In the genomic region with DNA sequence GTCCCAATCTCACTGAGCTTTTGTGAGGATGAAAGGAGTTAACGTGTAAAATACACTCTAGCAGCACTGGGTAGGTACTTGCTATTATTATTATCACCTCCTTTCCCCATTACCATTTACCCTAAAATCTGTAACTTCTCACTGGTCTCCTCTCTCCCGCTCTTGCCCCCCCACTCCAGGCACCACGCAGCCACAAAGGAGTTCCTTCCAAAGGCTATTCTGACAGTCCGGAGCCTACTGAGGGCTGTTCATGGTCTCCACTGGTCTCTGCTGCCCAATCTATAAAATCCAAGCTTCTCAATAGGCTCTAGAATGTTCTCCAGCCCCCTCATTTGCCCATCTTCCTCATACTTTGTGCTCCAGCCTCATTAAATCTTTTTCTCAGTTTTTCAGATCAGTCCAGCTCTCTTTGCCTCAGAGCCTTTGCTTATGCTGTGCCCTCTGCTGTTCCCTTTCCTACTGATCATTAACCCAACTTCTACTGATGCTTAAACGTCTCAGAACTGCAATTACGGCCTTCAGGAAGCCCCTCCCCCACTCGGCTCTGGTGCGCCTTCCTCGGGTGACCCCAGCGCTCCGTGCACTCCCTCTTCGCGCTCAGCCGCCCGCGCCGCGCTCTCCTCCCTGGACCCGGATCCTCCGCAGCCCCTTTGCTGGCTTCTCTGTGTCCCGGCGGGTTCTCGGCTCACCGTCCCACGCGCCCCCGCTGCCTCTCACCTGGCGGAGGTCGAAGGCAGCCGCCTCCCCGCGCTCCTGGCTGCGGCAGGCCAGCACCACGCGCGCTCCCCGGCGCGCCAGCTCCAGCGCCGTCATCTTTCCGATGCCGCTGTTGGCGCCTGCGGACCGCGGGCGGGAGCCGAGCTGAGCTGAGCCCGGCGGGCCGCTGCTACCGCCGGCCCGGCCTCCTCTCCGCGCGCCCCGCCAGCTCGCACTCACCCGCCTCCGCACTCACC, we compare ENCODE assay signal across 8 cellular contexts. TPM values are rescaled to one million over a fixed set of nuclear protein-coding genes. Genes with fewer than 3 reads are reported as not detected.
A peak's percentile ranks its signal among the peaks of the same experiment; 100 is the strongest.
DNase-seq lines count a peak whose midpoint lies in the region; ATAC-seq and TF ChIP-seq lines count a peak whose summit lies in the region.

No MANE protein-coding gene starts in this region.

- H3K4me3 ChIP-seq in esophagus (ENCODE audit: low read depth in 1 of 2, low read length in 2 of 2) (peak overlapping the region; percentile 80 to 83), tibial artery (peak overlapping the region; percentile 62 to 67)

- POLR2A ChIA-PET in activated CD8-positive, alpha-beta T cell treated with anti-CD3 and anti-CD28 coated beads for 36 hours (lab: Charles Lee): interaction anchor here (0.6 to 2.6 kb wide), 18 partner anchors 9 to 247 kb away, joined by 3 to 13 read pairs (median 4); a partner anchor contains a TSS

- H3K36me3 ChIP-seq in esophagus (ENCODE audit: control insufficient read depth in 2 of 2, insufficient read depth in 2 of 2, low read length in 1 of 2) (peaks cover 0 to 10% of the 10 kb centered on the region in 2 donors), tibial artery (peaks cover 4 to 19% (median 16%) of the 10 kb centered on the region in 3 donors)

- H3K27ac ChIP-seq in esophagus (ENCODE audit: low read depth in 2 of 2, low read length in 1 of 2) (peak overlapping the region; percentile 88 to 89), tibial artery (peak overlapping the region; percentile 77 to 81)

- peak; percentile 39 for ATAC-seq in HG03135 (IDR thresholded peaks at IDR 0.05; ENCODE audit: unreplicated experiment)
- ATAC-seq in activated CD8-positive, alpha-beta T cell treated with anti-CD3 and anti-CD28 coated beads for 36 hours: peak; percentile 18

- peak overlapping the region; percentile 88 for H3K4me3 Mint-ChIP-seq in activated CD8-positive, alpha-beta T cell treated with anti-CD3 and anti-CD28 coated beads for 36 hours
- peak overlapping the region; percentile 86 to 88 (median 87) for H3K4me3 Mint-ChIP-seq in nephron

- TF ChIP-seq CTCF in activated CD8-positive, alpha-beta T cell treated with anti-CD3 and anti-CD28 coated beads for 36 hours (IDR thresholded peaks at IDR 0.05): no peak
- no peak for TF ChIP-seq CTCF in nephron (IDR thresholded peaks at IDR 0.05; ENCODE audit: unreplicated experiment in 3 of 3)
- TF ChIP-seq CTCF in tibial artery (IDR thresholded peaks at IDR 0.05): no peak

- H3K36me3 Mint-ChIP-seq in activated CD8-positive, alpha-beta T cell treated with anti-CD3 and anti-CD28 coated beads for 36 hours (ENCODE audit: low read depth): peaks cover 41% of the 10 kb centered on the region
- H3K36me3 Mint-ChIP-seq in nephron (ENCODE audit: low read depth): peaks cover 26% of the 10 kb centered on the region

- H3K4me1 Mint-ChIP-seq in activated CD8-positive, alpha-beta T cell treated with anti-CD3 and anti-CD28 coated beads for 36 hours (ENCODE audit: low read depth): peaks cover 36% of the 10 kb centered on the region
- peaks cover 16% of the 10 kb centered on the region for H3K4me1 Mint-ChIP-seq in nephron

- H3K27me3 ChIP-seq in esophagus (ENCODE audit: control insufficient read depth in 1 of 2, insufficient read depth in 2 of 2, low read length in 2 of 2) (no peaks in the 10 kb centered on the region), tibial artery (no peaks in the 10 kb centered on the region)

- DNase-seq in activated gamma-delta T cell treated with Interleukin-2 at 50 U/mL for 16 hours (peak; percentile 42), activated gamma-delta T cell (lab: John Stamatoyannopoulos, UW) (no peak), NCI-H748 (lab: John Stamatoyannopoulos, UW; ENCODE audit: unreplicated experiment) (peak; percentile 88), tibial artery (no peak)
- peak; percentile 70 for DNase-seq in activated CD8-positive, alpha-beta T cell treated with anti-CD3 and anti-CD28 coated beads for 36 hours

- H3K4me1 ChIP-seq in esophagus (ENCODE audit: control insufficient read depth in 2 of 2, insufficient read depth in 2 of 2, low read length in 1 of 2): peaks cover 5 to 8% of the 10 kb centered on the region in 2 donors
- peaks cover 0 to 41% (median 17%) of the 10 kb centered on the region in 4 donors for H3K4me1 ChIP-seq in tibial artery

- no peaks in the 10 kb centered on the region for H3K27me3 Mint-ChIP-seq in activated CD8-positive, alpha-beta T cell treated with anti-CD3 and anti-CD28 coated beads for 36 hours
- peaks cover 5% of the 10 kb centered on the region for H3K27me3 Mint-ChIP-seq in nephron (ENCODE audit: low read depth)

- CTCF ChIA-PET in activated CD8-positive, alpha-beta T cell treated with anti-CD3 and anti-CD28 coated beads for 36 hours (lab: Charles Lee): interaction anchor here (0.7 to 9.3 kb wide), 25 partner anchors 9 to 255 kb away, joined by 3 to 61 read pairs (median 5); a partner anchor contains a TSS

- H3K9me3 Mint-ChIP-seq in activated CD8-positive, alpha-beta T cell treated with anti-CD3 and anti-CD28 coated beads for 36 hours: no peaks in the 10 kb centered on the region
- H3K9me3 Mint-ChIP-seq in nephron: no peaks in the 10 kb centered on the region

- H3K9me3 ChIP-seq in esophagus (ENCODE audit: control insufficient read depth in 2 of 2, insufficient read depth in 1 of 2, low read depth in 1 of 2, low read length in 1 of 2) (no peaks in the 10 kb centered on the region), tibial artery (no peaks in the 10 kb centered on the region)

- H3K27ac Mint-ChIP-seq in activated CD8-positive, alpha-beta T cell treated with anti-CD3 and anti-CD28 coated beads for 36 hours: peak overlapping the region; percentile 86
- H3K27ac Mint-ChIP-seq in nephron: peak overlapping the region in 2 of 3 experiments; percentile 87 to 94

- WGBS in esophagus, 2 donors: 3 to 6% methylated on average over 50 to 62 of the region's 62 CpGs

- intact Hi-C loops in activated CD8-positive, alpha-beta T cell treated with anti-CD3 and anti-CD28 coated beads for 36 hours (cut with micrococcal nuclease): loop anchor here (5.0 kb wide), 3 partner anchors 45 to 175 kb away; a partner anchor contains a TSS
- intact Hi-C loops in tibial artery (cut with DNase I; ENCODE audit: low total_unique reads): loop anchor here (10.0 kb wide), 1 partner anchor 57 kb away; a partner anchor contains a TSS

RNA-seq across cellular contexts. Expression of a gene that starts 0.7 kb away (rescaled TPM):
- 10 to 100 TPM; 37.3 to 38.2 TPM for total RNA-seq in activated CD8-positive, alpha-beta T cell treated with anti-CD3 and anti-CD28 coated beads for 36 hours
- polyA plus RNA-seq in esophagus: 10 to 100 TPM in 1 of 2 donors, 1 to 10 TPM in 1; 9.4 to 15.6 TPM

RNA-seq across cellular contexts. Expression of a gene that starts 4.6 kb away (rescaled TPM):
- 10 to 100 TPM; 59.7 to 60.1 TPM for total RNA-seq in activated CD8-positive, alpha-beta T cell treated with anti-CD3 and anti-CD28 coated beads for 36 hours
- polyA plus RNA-seq in esophagus: 10 to 100 TPM; 33.0 to 52.3 TPM

RNA-seq across cellular contexts. Expression of a gene that starts 47.3 kb away (rescaled TPM):
- total RNA-seq in activated CD8-positive, alpha-beta T cell treated with anti-CD3 and anti-CD28 coated beads for 36 hours: 10 to 100 TPM; 58.2 to 60.0 TPM
- 10 to 100 TPM; 24.0 to 32.4 TPM for polyA plus RNA-seq in esophagus

RNA-seq across cellular contexts. Expression of a gene that starts 49.2 kb away (rescaled TPM):
- total RNA-seq in activated CD8-positive, alpha-beta T cell treated with anti-CD3 and anti-CD28 coated beads for 36 hours: 10 to 100 TPM; 45.7 to 52.6 TPM
- polyA plus RNA-seq in esophagus: 1 to 10 TPM; 8.6 to 9.1 TPM

RNA-seq across cellular contexts. Expression of a gene that starts 59.6 kb away (rescaled TPM):
- 10 to 100 TPM; 14.7 to 15.2 TPM for total RNA-seq in activated CD8-positive, alpha-beta T cell treated with anti-CD3 and anti-CD28 coated beads for 36 hours
- polyA plus RNA-seq in esophagus: 1 to 10 TPM; 5.6 to 7.3 TPM

Comparison
In these comparisons a context has a peak if more than half of its experiments do, and no peak if none do; other contexts are left out.
1. DNase-seq: peak in activated gamma-delta T cell treated with Interleukin-2 at 50 U/mL for 16 hours (single experiment), NCI-H748 (single experiment) and activated CD8-positive, alpha-beta T cell treated with anti-CD3 and anti-CD28 coated beads for 36 hours (single experiment); none in activated gamma-delta T cell (single experiment) and tibial artery (0 of 2).